Comparison of ENCODE assay signal across 8 cellular contexts in genomic region chr6:79421707-79422484, GRCh38.
A peak's percentile ranks its signal among the peaks of the same experiment; 100 is the strongest.
DNase-seq lines count a peak whose midpoint lies in the region; ATAC-seq and TF ChIP-seq lines count a peak whose summit lies in the region.

No MANE protein-coding gene starts in this region.

- no peak for TF ChIP-seq CTCF in parathyroid adenoma (IDR thresholded peaks at IDR 0.05)

- no peaks in the 10 kb centered on the region for H3K4me1 ChIP-seq in parathyroid adenoma

- H2AFZ ChIP-seq in parathyroid adenoma = no peak overlapping the region

- H3K4me3 ChIP-seq in parathyroid adenoma (ENCODE audit: low read depth, low read length) = no peak overlapping the region

- peak; percentile 91 for DNase-seq in NCI-H2171 treated with DMSO at 0.1 percent for 48 hours (lab: John Stamatoyannopoulos, UW)
- DNase-seq in dermis microvascular lymphatic vessel endothelial cell (ENCODE audit: low read depth in 2 of 2) = peak; percentile 98
- DNase-seq in CD1c-positive myeloid dendritic cell (ENCODE audit: extremely low spot score) = no peak
- DNase-seq in effector CD4-positive, alpha-beta T cell = no peak

- no peaks in the 10 kb centered on the region for H3K36me3 ChIP-seq in parathyroid adenoma (ENCODE audit: control insufficient read depth, insufficient read depth, low read length)

- ATAC-seq in GM18502 (IDR thresholded peaks at IDR 0.05; ENCODE audit: poor library complexity, unreplicated experiment) (peak; percentile 60), HG02938 (IDR thresholded peaks at IDR 0.05; ENCODE audit: unreplicated experiment) (peak; percentile 88)
- ATAC-seq in activated CD4-positive, CD25-positive, alpha-beta regulatory T cell treated with anti-CD3 and anti-CD28 coated beads, Interleukin-2, amount 50 U/mL, for 24 hours = no peak

- H3K27ac ChIP-seq in parathyroid adenoma = no peak overlapping the region

- no peak overlapping the region for H3K9ac ChIP-seq in parathyroid adenoma

- H3K79me2 ChIP-seq in parathyroid adenoma = no peaks in the 10 kb centered on the region

- H3K4me2 ChIP-seq in parathyroid adenoma (ENCODE audit: low read length) = peak overlapping the region; percentile 10

- H3K27me3 ChIP-seq in parathyroid adenoma (ENCODE audit: control insufficient read depth, insufficient read depth, low read length) = no peaks in the 10 kb centered on the region

- no peaks in the 10 kb centered on the region for H3K9me3 ChIP-seq in parathyroid adenoma (ENCODE audit: control insufficient read depth, low read length)

Comparison
In these comparisons a context has a peak if more than half of its experiments do, and no peak if none do; other contexts are left out.
1. ATAC-seq: peak in GM18502 (single experiment) and HG02938 (single experiment); none in activated CD4-positive, CD25-positive, alpha-beta regulatory T cell treated with anti-CD3 and anti-CD28 coated beads, Interleukin-2, amount 50 U/mL, for 24 hours (0 of 2).
2. DNase-seq: peak in NCI-H2171 treated with DMSO at 0.1 percent for 48 hours (single experiment) and dermis microvascular lymphatic vessel endothelial cell (2 of 2); none in CD1c-positive myeloid dendritic cell (single experiment) and effector CD4-positive, alpha-beta T cell (single experiment).